2 cellular contexts compared by ENCODE assay signal in genomic region chr1:43140010-43140409, GRCh38.
A peak's percentile ranks its signal among the peaks of the same experiment; 100 is the strongest.
TF ChIP-seq lines count a peak whose summit lies in the region.

No MANE protein-coding gene starts in this region.

TF ChIP-seq in HepG2, 621 proteins besides CTCF, POLR2A, EP300 and RAD21:
- TF ChIP-seq, protein P1, sequence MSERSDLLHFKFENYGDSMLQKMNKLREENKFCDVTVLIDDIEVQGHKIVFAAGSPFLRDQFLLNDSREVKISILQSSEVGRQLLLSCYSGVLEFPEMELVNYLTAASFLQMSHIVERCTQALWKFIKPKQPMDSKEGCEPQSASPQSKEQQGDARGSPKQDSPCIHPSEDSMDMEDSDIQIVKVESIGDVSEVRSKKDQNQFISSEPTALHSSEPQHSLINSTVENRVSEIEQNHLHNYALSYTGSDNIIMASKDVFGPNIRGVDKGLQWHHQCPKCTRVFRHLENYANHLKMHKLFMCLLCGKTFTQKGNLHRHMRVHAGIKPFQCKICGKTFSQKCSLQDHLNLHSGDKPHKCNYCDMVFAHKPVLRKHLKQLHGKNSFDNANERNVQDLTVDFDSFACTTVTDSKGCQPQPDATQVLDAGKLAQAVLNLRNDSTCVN (CRISPR knock-in tag; IDR thresholded peaks at IDR 0.05; ENCODE audit: borderline replicate concordance), result no peak
- TF ChIP-seq ZXDC (CRISPR knock-in tag; IDR thresholded peaks at IDR 0.05), result no peak
- TF ChIP-seq ZBTB34 (CRISPR knock-in tag; IDR thresholded peaks at IDR 0.05), result no peak
- no peak for TF ChIP-seq TEAD2 (CRISPR knock-in tag; IDR thresholded peaks at IDR 0.05)
- TF ChIP-seq ARNTL (CRISPR knock-in tag; IDR thresholded peaks at IDR 0.05), result no peak
- no peak for TF ChIP-seq ZFAT (CRISPR knock-in tag; conservative IDR thresholded peaks at IDR 0.05)
- no peak for TF ChIP-seq SIN3A (IDR thresholded peaks at IDR 0.05; ENCODE audit: borderline replicate concordance, low read depth, low read length)
- TF ChIP-seq, protein P2, sequence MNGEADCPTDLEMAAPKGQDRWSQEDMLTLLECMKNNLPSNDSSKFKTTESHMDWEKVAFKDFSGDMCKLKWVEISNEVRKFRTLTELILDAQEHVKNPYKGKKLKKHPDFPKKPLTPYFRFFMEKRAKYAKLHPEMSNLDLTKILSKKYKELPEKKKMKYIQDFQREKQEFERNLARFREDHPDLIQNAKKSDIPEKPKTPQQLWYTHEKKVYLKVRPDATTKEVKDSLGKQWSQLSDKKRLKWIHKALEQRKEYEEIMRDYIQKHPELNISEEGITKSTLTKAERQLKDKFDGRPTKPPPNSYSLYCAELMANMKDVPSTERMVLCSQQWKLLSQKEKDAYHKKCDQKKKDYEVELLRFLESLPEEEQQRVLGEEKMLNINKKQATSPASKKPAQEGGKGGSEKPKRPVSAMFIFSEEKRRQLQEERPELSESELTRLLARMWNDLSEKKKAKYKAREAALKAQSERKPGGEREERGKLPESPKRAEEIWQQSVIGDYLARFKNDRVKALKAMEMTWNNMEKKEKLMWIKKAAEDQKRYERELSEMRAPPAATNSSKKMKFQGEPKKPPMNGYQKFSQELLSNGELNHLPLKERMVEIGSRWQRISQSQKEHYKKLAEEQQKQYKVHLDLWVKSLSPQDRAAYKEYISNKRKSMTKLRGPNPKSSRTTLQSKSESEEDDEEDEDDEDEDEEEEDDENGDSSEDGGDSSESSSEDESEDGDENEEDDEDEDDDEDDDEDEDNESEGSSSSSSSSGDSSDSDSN (CRISPR knock-in tag; IDR thresholded peaks at IDR 0.05), result no peak
- peak; percentile 47; the same call in 1 of the 2 replicates for TF ChIP-seq ZNF382 (CRISPR knock-in tag; IDR thresholded peaks at IDR 0.05; ENCODE audit: borderline replicate concordance)

TF ChIP-seq in HEK293, 187 proteins besides CTCF, POLR2A, EP300 and RAD21:
- TF ChIP-seq ZNF211 (tag by site-specific recombination; IDR thresholded peaks at IDR 0.05; ENCODE audit: low read depth) (0 out of 2 replicates have a peak, but pooled peaks have one; percentile 26), SP2 (tag by site-specific recombination; IDR thresholded peaks at IDR 0.05) (0 out of 2 replicates have a peak, but pooled peaks have one; percentile 2), SETDB1 (IDR thresholded peaks at IDR 0.05; ENCODE audit: insufficient read length, low read length) (peak; percentile 92), ZNF221 (tag by site-specific recombination; IDR thresholded peaks at IDR 0.05; ENCODE audit: borderline replicate concordance) (no peak)
